28 cellular contexts compared by ENCODE assay signal in the genomic region with DNA sequence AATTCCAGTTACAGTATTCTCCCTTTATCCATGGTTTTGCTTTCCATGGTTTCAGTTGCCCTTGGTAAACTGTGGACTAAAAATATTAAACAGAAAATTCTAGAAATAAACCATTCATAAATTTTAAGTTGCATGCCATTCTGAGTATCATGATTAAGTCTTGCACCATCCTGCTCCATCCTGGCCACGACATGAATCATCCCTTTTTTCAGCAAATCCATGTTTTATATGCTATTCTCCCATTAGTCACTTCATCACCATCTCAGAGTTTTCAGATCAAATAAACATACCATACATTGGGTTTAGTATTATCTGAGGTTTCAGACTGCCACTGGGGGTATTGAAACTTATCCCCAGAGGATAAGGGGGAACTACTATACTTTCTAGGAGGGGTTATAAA.
DNase-seq lines count a peak whose midpoint lies in the region; ATAC-seq, FAIRE-seq and TF ChIP-seq lines count a peak whose summit lies in the region.
"Had no signal": no experiment of that assay in that cellular context is flagged by ENCODE, and none has a peak within 500 bp of the region (broad histone marks: within the 10 kb centered on the region; RNA-seq: fewer than 3 reads in every experiment).

No MANE protein-coding gene starts in this region.

- H2AFZ ChIP-seq in GM23248 (peak overlapping the region; percentile 19; the same call in 1 of the 2 replicates), astrocyte (ENCODE audit: low read depth, low read length) (no peak overlapping the region)

- no peaks in the 10 kb centered on the region for H3K27me3 ChIP-seq in GM23248 (replicated peaks; ENCODE audit: insufficient read depth)
- H3K27me3 ChIP-seq in astrocyte (ENCODE audit: insufficient read depth, low read length): no peaks in the 10 kb centered on the region
- H3K27me3 ChIP-seq in foreskin keratinocyte: no peaks in the 10 kb centered on the region
- H3K27me3 ChIP-seq: ascending aorta, esophagus muscularis mucosa, heart right ventricle had no signal

- H3K27ac Mint-ChIP-seq in astrocyte (ENCODE audit: unreplicated experiment): peak overlapping the region; percentile 60
- H3K27ac Mint-ChIP-seq: activated naive CD4-positive, alpha-beta T cell treated with anti-CD3 and anti-CD28 coated beads, Interleukin-2, amount 10 ng/mL, durations not matched to agents 7 days and 5 days; B cell; immature natural killer cell; stimulated activated naive B cell treated with anti-CD40 and anti-IgM and Interleukin-4, amounts not matched to agents 10 μg/mL and 1 μg/mL and 100 μg/mL, for 72 hours had no signal

- H3K4me3 ChIP-seq in GM23248: peak overlapping the region; percentile 47
- H3K4me3 ChIP-seq in astrocyte (ENCODE audit: insufficient read depth, low read depth, low read length): no peak overlapping the region
- H3K4me3 ChIP-seq: ascending aorta, esophagus muscularis mucosa, heart right ventricle, lung, prostate gland, thoracic aorta had no signal

- H3K4me1 ChIP-seq in GM23248 (ENCODE audit: insufficient read depth) (peaks cover 16% of the 10 kb centered on the region), astrocyte (ENCODE audit: insufficient read depth, low read length) (peaks cover 5% of the 10 kb centered on the region), foreskin keratinocyte (no peaks in the 10 kb centered on the region)
- H3K4me1 ChIP-seq: ascending aorta, esophagus muscularis mucosa, heart right ventricle, prostate gland had no signal

- intact Hi-C loops in cardiac septum (cut with DNase I): no loop called here

- no peaks in the 10 kb centered on the region for H3K79me2 ChIP-seq in GM23248 (ENCODE audit: insufficient read depth)
- no peaks in the 10 kb centered on the region for H3K79me2 ChIP-seq in astrocyte (ENCODE audit: insufficient read depth, low read length)

- WGBS in GM23248 (ENCODE audit: low coverage in 1 of 2, low lambda C conversion rate in 2 of 2, missing lambda C conversion rate in 2 of 2), 2 experiments: 0% methylated on average over 1 of the region's 1 CpG

- no peaks in the 10 kb centered on the region for H3K36me3 Mint-ChIP-seq in astrocyte (ENCODE audit: low read depth, unreplicated experiment)
- H3K36me3 Mint-ChIP-seq: activated naive CD4-positive, alpha-beta T cell treated with anti-CD3 and anti-CD28 coated beads, Interleukin-2, amount 10 ng/mL, durations not matched to agents 7 days and 5 days; immature natural killer cell; stimulated activated naive B cell treated with anti-CD40 and anti-IgM and Interleukin-4, amounts not matched to agents 10 μg/mL and 1 μg/mL and 100 μg/mL, for 72 hours had no signal

- ATAC-seq in foreskin keratinocyte: peak; percentile 55
- ATAC-seq: heart right ventricle; stimulated activated naive B cell treated with anti-CD40 and anti-IgM and Interleukin-4, amounts not matched to agents 10 μg/mL and 1 μg/mL and 100 μg/mL, for 72 hours had no signal

- H4K20me1 ChIP-seq in GM23248 (ENCODE audit: insufficient read depth) (no peaks in the 10 kb centered on the region), astrocyte (ENCODE audit: insufficient read depth, low read length) (no peaks in the 10 kb centered on the region)

- no peak overlapping the region for H3K4me3 Mint-ChIP-seq in astrocyte (ENCODE audit: unreplicated experiment)
- H3K4me3 Mint-ChIP-seq: activated naive CD4-positive, alpha-beta T cell treated with anti-CD3 and anti-CD28 coated beads, Interleukin-2, amount 10 ng/mL, durations not matched to agents 7 days and 5 days; B cell; immature natural killer cell; stimulated activated naive B cell treated with anti-CD40 and anti-IgM and Interleukin-4, amounts not matched to agents 10 μg/mL and 1 μg/mL and 100 μg/mL, for 72 hours had no signal

- in situ Hi-C loops in GM23248 (cut with MboI): no loop called here

- no peaks in the 10 kb centered on the region for H3K27me3 Mint-ChIP-seq in astrocyte (ENCODE audit: low read depth, unreplicated experiment)
- H3K27me3 Mint-ChIP-seq: activated naive CD4-positive, alpha-beta T cell treated with anti-CD3 and anti-CD28 coated beads, Interleukin-2, amount 10 ng/mL, durations not matched to agents 7 days and 5 days; stimulated activated naive B cell treated with anti-CD40 and anti-IgM and Interleukin-4, amounts not matched to agents 10 μg/mL and 1 μg/mL and 100 μg/mL, for 72 hours had no signal

- peaks cover 12% of the 10 kb centered on the region for H3K4me1 Mint-ChIP-seq in astrocyte (ENCODE audit: low read depth, unreplicated experiment)
- H3K4me1 Mint-ChIP-seq: activated naive CD4-positive, alpha-beta T cell treated with anti-CD3 and anti-CD28 coated beads, Interleukin-2, amount 10 ng/mL, durations not matched to agents 7 days and 5 days; B cell; immature natural killer cell had no signal

- H3K9ac ChIP-seq in GM23248: no peak overlapping the region
- no peak overlapping the region for H3K9ac ChIP-seq in astrocyte (ENCODE audit: low read length)

- H3K9me3 ChIP-seq in GM23248 (ENCODE audit: low read depth) (no peaks in the 10 kb centered on the region), astrocyte (ENCODE audit: insufficient read depth, low read depth, low read length) (no peaks in the 10 kb centered on the region)
- H3K9me3 ChIP-seq: ascending aorta, esophagus muscularis mucosa, prostate gland, thoracic aorta had no signal

- H3F3A ChIP-seq in GM23248 (ENCODE audit: insufficient read depth): peaks cover 15% of the 10 kb centered on the region

- DNase-seq in GM23248: peak; percentile 87
- DNase-seq in astrocyte (ENCODE audit: low read depth): peak; percentile 62
- DNase-seq in foreskin keratinocyte: peak; percentile 9 to 43
- DNase-seq in cerebellum (ENCODE audit: low spot score): no peak
- no peak for DNase-seq in DMS 273 (lab: John Stamatoyannopoulos, UW; ENCODE audit: unreplicated experiment)
- no peak for DNase-seq in NCI-H1436 (lab: John Stamatoyannopoulos, UW)
- no peak for DNase-seq in cardiac septum (ENCODE audit: low spot score)
- DNase-seq: activated naive CD4-positive, alpha-beta T cell treated with anti-CD3 and anti-CD28 coated beads, Interleukin-2, amount 10 ng/mL, durations not matched to agents 7 days and 5 days; activated T-cell treated with anti-CD3 and anti-CD28 coated beads, Interleukin-2, amount 50 U/mL, for 48 hours; COR-L47; DND-41; effector CD8-positive, alpha-beta T cell; GOT3; heart right ventricle; immature natural killer cell; NCI-H1105; NCI-H2029 treated with DMSO at 0.1 percent for 48 hours; NCI-H345; SHP77; stimulated activated CD4-positive, alpha-beta T cell treated with anti-CD3 and anti-CD28 coated beads, Interleukin-2, amount 100 ng/mL, for 48 hours; stimulated activated naive B cell treated with anti-CD40 and anti-IgM and Interleukin-4, amounts not matched to agents 10 μg/mL and 1 μg/mL and 100 μg/mL, for 72 hours had no signal

- H3K9me3 Mint-ChIP-seq in astrocyte (ENCODE audit: unreplicated experiment): no peaks in the 10 kb centered on the region
- H3K9me3 Mint-ChIP-seq: activated naive CD4-positive, alpha-beta T cell treated with anti-CD3 and anti-CD28 coated beads, Interleukin-2, amount 10 ng/mL, durations not matched to agents 7 days and 5 days had no signal

- H3K27ac ChIP-seq in GM23248 (peak overlapping the region; percentile 29), astrocyte (ENCODE audit: low read depth, low read length) (peak overlapping the region; percentile 8), foreskin keratinocyte (no peak overlapping the region)
- H3K27ac ChIP-seq: ascending aorta, esophagus muscularis mucosa, heart right ventricle, prostate gland, thoracic aorta had no signal

- H3K4me2 ChIP-seq in GM23248 (ENCODE audit: unreplicated experiment): peak overlapping the region; percentile 75
- peak overlapping the region; percentile 12 for H3K4me2 ChIP-seq in astrocyte (ENCODE audit: low read length)

- no peak for TF ChIP-seq CTCF in astrocyte (IDR thresholded peaks at IDR 0.05; ENCODE audit: insufficient read depth, low read depth, low read length)
- no peak for TF ChIP-seq CTCF in foreskin keratinocyte (conservative IDR thresholded peaks at IDR 0.05)

- no peaks in the 10 kb centered on the region for H3K36me3 ChIP-seq in GM23248 (ENCODE audit: low read depth)
- H3K36me3 ChIP-seq in astrocyte (ENCODE audit: insufficient read depth, low read length): no peaks in the 10 kb centered on the region
- H3K36me3 ChIP-seq: ascending aorta, esophagus muscularis mucosa, heart right ventricle, prostate gland, thoracic aorta had no signal

- H3K9me2 ChIP-seq in GM23248 (ENCODE audit: insufficient read depth): no peaks in the 10 kb centered on the region

- FAIRE-seq in astrocyte (lab: Jason Lieb, UNC): no peak
- FAIRE-seq: TTC549 had no signal

Comparison
In these comparisons a context has a peak if more than half of its experiments do, and no peak if none do; other contexts are left out.
1. DNase-seq: peak in GM23248 (single experiment), astrocyte (single experiment) and foreskin keratinocyte (2 of 2); none in cerebellum (single experiment), DMS 273 (single experiment), NCI-H1436 (single experiment) and cardiac septum (single experiment).